In genomic region chr3:194955546-194955945, GRCh38 we compare ENCODE assay signal across 9 cellular contexts.
"Had no signal": no experiment of that assay in that cellular context is flagged by ENCODE, and none has a peak within 500 bp of the region (broad histone marks: within the 10 kb centered on the region; RNA-seq: fewer than 3 reads in every experiment).

No MANE protein-coding gene starts in this region.

- H3K4me3 ChIP-seq: GM23248, HAP-1, K562 had no signal

- FAIRE-seq: HTR-8/SVneo, K562 had no signal

- H3K36me3 ChIP-seq: HAP-1 had no signal

- H3K9me3 ChIP-seq: HAP-1 had no signal

- ATAC-seq: HCT116, K562 had no signal

- DNase-seq: GM23248, GOT3, H7, HFFc6, IMR-90 had no signal

- H3K9ac ChIP-seq: GM23248 had no signal

- H3K4me1 ChIP-seq: HAP-1 had no signal

- H3K27ac ChIP-seq: GM23248 had no signal

- H2AFZ ChIP-seq: GM23248 had no signal
